1 cellular context compared by ENCODE assay signal in the genomic region with DNA sequence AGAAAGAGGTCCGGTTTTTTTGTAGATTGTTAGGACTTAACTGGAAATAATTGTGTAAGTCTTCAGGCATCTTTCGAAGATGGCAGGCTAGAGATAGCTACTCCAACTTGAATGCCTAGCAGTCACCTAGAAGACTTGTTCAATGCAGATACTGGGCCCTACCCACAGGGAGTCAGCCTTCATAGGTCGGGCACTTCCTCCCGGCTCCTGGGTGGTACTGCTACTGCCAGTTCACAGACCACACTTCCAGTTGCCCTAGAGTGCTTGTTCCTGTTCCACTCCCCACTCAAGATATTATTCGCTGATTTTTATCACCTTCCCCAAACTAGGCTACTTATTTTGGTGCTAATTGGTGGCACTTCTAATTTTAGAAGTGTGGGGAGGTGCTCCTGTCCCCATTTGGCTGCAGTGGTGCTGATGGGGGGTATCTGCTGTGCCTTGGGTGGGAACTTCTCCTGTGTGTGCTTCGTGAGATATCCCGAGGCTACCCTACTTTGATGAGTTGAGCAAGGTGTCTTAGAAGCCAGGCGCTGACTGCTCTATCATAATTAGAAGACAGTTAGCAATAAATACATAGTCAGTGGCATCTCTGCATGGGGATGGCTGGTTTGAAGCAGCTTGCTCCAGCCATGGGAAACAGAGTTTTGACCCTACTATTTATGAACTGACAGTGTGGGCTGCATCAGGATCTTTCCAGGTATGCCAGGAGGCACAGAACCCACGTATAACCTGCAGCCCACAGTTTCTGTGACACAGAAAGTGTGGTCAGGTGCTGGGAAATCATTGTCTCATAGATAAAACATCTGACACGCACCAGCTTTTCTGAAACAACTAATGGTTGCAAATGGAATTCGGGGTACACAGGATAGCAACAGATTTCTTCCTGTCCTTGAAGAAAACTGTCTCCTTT.
TF ChIP-seq lines count a peak whose summit lies in the region.

No MANE protein-coding gene starts in this region.

TF ChIP-seq in GM12878, 131 proteins besides CTCF, POLR2A, EP300 and RAD21:
- TF ChIP-seq, protein P1, sequence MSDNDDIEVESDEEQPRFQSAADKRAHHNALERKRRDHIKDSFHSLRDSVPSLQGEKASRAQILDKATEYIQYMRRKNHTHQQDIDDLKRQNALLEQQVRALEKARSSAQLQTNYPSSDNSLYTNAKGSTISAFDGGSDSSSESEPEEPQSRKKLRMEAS (IDR thresholded peaks at IDR 0.05; ENCODE audit: low read depth, low read length), result no peak
- TF ChIP-seq REST (IDR thresholded peaks at IDR 0.05; ENCODE audit: low read depth, low read length) (no peak), IKZF2 (IDR thresholded peaks at IDR 0.05) (0 out of 4 replicates have a peak, but pooled peaks have one; percentile 13 to 16), SPI1 (IDR thresholded peaks at IDR 0.05; ENCODE audit: borderline replicate concordance, insufficient read depth, low read depth, low read length) (peak; percentile 28; the same call in 1 of the 2 replicates), TAF1 (IDR thresholded peaks at IDR 0.05; ENCODE audit: borderline replicate concordance, low read depth, low read length) (no peak), MYB (IDR thresholded peaks at IDR 0.05; ENCODE audit: borderline replicate concordance, low read depth, low read length) (no peak), GABPA (IDR thresholded peaks at IDR 0.05; ENCODE audit: low read depth) (no peak), RUNX3 (IDR thresholded peaks at IDR 0.05; ENCODE audit: low read length) (peak; percentile 45; the same call in 1 of the 2 replicates), IKZF1 (conservative IDR thresholded peaks at IDR 0.05) (peak; percentile 33; the same call in 1 of the 2 replicates), MTA2 (IDR thresholded peaks at IDR 0.05; ENCODE audit: low read depth) (peak; percentile 69), ZNF207 (IDR thresholded peaks at IDR 0.05; ENCODE audit: borderline replicate concordance) (no peak), RFX5 (IDR thresholded peaks at IDR 0.05; ENCODE audit: low read depth, low read length) (no peak), BHLHE40 (IDR thresholded peaks at IDR 0.05; ENCODE audit: borderline replicate concordance in 1 of 2, low read depth in 2 of 2, low read length in 1 of 2) (no peak), TCF12 (IDR thresholded peaks at IDR 0.05; ENCODE audit: low read depth, low read length) (no peak), HDAC6 (IDR thresholded peaks at IDR 0.05; ENCODE audit: unreplicated experiment) (no peak), EGR1 (IDR thresholded peaks at IDR 0.05; ENCODE audit: borderline replicate concordance in 1 of 2, low read depth in 2 of 2, low read length in 2 of 2) (no peak), RELA (IDR thresholded peaks at IDR 0.05; ENCODE audit: borderline replicate concordance, partially characterized antibody) (no peak)
- TF ChIP-seq, protein P2, sequence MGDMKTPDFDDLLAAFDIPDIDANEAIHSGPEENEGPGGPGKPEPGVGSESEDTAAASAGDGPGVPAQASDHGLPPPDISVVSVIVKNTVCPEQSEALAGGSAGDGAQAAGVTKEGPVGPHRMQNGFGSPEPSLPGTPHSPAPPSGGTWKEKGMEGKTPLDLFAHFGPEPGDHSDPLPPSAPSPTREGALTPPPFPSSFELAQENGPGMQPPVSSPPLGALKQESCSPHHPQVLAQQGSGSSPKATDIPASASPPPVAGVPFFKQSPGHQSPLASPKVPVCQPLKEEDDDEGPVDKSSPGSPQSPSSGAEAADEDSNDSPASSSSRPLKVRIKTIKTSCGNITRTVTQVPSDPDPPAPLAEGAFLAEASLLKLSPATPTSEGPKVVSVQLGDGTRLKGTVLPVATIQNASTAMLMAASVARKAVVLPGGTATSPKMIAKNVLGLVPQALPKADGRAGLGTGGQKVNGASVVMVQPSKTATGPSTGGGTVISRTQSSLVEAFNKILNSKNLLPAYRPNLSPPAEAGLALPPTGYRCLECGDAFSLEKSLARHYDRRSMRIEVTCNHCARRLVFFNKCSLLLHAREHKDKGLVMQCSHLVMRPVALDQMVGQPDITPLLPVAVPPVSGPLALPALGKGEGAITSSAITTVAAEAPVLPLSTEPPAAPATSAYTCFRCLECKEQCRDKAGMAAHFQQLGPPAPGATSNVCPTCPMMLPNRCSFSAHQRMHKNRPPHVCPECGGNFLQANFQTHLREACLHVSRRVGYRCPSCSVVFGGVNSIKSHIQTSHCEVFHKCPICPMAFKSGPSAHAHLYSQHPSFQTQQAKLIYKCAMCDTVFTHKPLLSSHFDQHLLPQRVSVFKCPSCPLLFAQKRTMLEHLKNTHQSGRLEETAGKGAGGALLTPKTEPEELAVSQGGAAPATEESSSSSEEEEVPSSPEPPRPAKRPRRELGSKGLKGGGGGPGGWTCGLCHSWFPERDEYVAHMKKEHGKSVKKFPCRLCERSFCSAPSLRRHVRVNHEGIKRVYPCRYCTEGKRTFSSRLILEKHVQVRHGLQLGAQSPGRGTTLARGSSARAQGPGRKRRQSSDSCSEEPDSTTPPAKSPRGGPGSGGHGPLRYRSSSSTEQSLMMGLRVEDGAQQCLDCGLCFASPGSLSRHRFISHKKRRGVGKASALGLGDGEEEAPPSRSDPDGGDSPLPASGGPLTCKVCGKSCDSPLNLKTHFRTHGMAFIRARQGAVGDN (IDR thresholded peaks at IDR 0.05), result 0 out of 2 replicates have a peak, but pooled peaks have one; percentile 41
- TF ChIP-seq, protein P3, sequence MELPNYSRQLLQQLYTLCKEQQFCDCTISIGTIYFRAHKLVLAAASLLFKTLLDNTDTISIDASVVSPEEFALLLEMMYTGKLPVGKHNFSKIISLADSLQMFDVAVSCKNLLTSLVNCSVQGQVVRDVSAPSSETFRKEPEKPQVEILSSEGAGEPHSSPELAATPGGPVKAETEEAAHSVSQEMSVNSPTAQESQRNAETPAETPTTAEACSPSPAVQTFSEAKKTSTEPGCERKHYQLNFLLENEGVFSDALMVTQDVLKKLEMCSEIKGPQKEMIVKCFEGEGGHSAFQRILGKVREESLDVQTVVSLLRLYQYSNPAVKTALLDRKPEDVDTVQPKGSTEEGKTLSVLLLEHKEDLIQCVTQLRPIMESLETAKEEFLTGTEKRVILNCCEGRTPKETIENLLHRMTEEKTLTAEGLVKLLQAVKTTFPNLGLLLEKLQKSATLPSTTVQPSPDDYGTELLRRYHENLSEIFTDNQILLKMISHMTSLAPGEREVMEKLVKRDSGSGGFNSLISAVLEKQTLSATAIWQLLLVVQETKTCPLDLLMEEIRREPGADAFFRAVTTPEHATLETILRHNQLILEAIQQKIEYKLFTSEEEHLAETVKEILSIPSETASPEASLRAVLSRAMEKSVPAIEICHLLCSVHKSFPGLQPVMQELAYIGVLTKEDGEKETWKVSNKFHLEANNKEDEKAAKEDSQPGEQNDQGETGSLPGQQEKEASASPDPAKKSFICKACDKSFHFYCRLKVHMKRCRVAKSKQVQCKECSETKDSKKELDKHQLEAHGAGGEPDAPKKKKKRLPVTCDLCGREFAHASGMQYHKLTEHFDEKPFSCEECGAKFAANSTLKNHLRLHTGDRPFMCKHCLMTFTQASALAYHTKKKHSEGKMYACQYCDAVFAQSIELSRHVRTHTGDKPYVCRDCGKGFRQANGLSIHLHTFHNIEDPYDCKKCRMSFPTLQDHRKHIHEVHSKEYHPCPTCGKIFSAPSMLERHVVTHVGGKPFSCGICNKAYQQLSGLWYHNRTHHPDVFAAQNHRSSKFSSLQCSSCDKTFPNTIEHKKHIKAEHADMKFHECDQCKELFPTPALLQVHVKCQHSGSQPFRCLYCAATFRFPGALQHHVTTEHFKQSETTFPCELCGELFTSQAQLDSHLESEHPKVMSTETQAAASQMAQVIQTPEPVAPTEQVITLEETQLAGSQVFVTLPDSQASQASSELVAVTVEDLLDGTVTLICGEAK (IDR thresholded peaks at IDR 0.05; ENCODE audit: borderline replicate concordance), result no peak
